8 cellular contexts compared by ENCODE assay signal in the genomic region with DNA sequence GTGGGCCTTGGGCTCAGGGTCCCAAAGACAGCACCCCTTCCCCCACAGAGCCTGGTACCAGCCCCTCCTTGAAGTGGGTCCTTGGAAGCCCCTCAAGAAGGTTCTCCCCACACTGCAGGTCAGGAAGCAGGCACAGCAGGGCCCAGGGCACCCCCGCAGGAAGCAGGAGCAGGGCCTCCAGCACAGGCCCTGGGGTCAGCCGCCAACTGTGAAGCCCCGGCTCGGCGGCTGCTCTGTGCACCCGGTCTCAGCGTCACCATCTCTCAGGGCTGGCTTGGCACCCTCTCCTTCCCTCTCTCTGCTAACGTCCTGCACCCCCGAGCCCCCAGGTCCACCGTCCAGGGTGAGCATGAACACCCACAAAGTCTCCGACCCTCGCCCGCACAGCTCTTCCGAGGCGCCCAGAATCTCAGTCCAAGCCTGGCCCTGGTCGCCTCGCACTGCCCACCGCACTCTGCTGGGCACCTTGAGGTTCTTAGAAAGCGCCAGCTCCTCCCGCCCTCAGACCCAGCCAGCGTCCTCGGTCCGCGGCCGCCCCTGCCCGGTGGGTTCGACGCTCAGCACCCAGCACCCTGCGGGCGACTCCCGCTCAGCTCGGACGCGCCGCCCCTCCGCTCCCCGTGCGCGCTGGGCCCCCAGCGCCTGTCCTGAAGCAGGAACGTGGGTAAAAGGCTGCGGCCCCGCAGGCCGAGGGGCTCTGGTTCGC. TPM values are rescaled to one million over a fixed set of nuclear protein-coding genes. Genes with fewer than 3 reads are reported as not detected.
DNase-seq lines count a peak whose midpoint lies in the region; FAIRE-seq and TF ChIP-seq lines count a peak whose summit lies in the region.

No MANE protein-coding gene starts in this region.

- H3K4me1 Mint-ChIP-seq in glutamatergic neuron (ENCODE audit: low read depth, unreplicated experiment) = peaks cover 1% of the 10 kb centered on the region

- H3F3A ChIP-seq in DOHH2 (ENCODE audit: control insufficient read depth, insufficient read depth) = no peaks in the 10 kb centered on the region

- peak overlapping the region; percentile 55 for H3K4me2 ChIP-seq in DOHH2 (ENCODE audit: low read length)

- no peaks in the 10 kb centered on the region for H3K79me2 ChIP-seq in DOHH2 (ENCODE audit: control insufficient read depth, low read length)

- no peak overlapping the region for H3K27ac ChIP-seq in DOHH2 (ENCODE audit: low read depth, low read length)
- no peak overlapping the region for H3K27ac ChIP-seq in WERI-Rb-1
- no peak overlapping the region for H3K27ac ChIP-seq in cardiac muscle cell

- peaks cover 23% of the 10 kb centered on the region for H3K27me3 ChIP-seq in DOHH2 (ENCODE audit: control insufficient read depth, low read length)
- peaks cover 33% of the 10 kb centered on the region for H3K27me3 ChIP-seq in WERI-Rb-1 (ENCODE audit: insufficient read depth, low read depth, severe bottlenecking)
- peaks cover 58% of the 10 kb centered on the region for H3K27me3 ChIP-seq in cardiac muscle cell

- H3K4me1 ChIP-seq in DOHH2 (ENCODE audit: control insufficient read depth, low read length) (peaks cover 20% of the 10 kb centered on the region), cardiac muscle cell (ENCODE audit: low read depth) (peaks cover 3% of the 10 kb centered on the region)

- no peaks in the 10 kb centered on the region for H3K36me3 Mint-ChIP-seq in glutamatergic neuron (ENCODE audit: unreplicated experiment)

- peaks cover 1% of the 10 kb centered on the region for H3K9me3 Mint-ChIP-seq in glutamatergic neuron (ENCODE audit: unreplicated experiment)

- H3K27me3 Mint-ChIP-seq in glutamatergic neuron (ENCODE audit: unreplicated experiment) = peaks cover 10% of the 10 kb centered on the region

- no peak overlapping the region for H3K4me3 Mint-ChIP-seq in glutamatergic neuron (ENCODE audit: unreplicated experiment)

- no peak for FAIRE-seq in RCC 7860 (lab: Jason Lieb, UNC)

- TF ChIP-seq CTCF in DOHH2 (IDR thresholded peaks at IDR 0.05; ENCODE audit: low read depth, low read length, poor library complexity, severe bottlenecking) (no peak), WERI-Rb-1 (IDR thresholded peaks at IDR 0.05; ENCODE audit: low read depth, low read length) (no peak), cardiac muscle cell (IDR thresholded peaks at IDR 0.05; ENCODE audit: low read depth, low read length) (no peak), glutamatergic neuron (IDR thresholded peaks at IDR 0.05; ENCODE audit: partially characterized antibody, unreplicated experiment) (no peak)

- H3K36me3 ChIP-seq in DOHH2 (ENCODE audit: control insufficient read depth, low read length) (no peaks in the 10 kb centered on the region), WERI-Rb-1 (no peaks in the 10 kb centered on the region), cardiac muscle cell (no peaks in the 10 kb centered on the region)

- H4K20me1 ChIP-seq in DOHH2 (ENCODE audit: control insufficient read depth, insufficient read depth, low read depth, low read length) = no peaks in the 10 kb centered on the region

- DNase-seq in WERI-Rb-1 (no peak), cardiac muscle cell (ENCODE audit: low read depth in 1 of 2, low spot score in 1 of 2) (no peak), retina (peak; percentile 33), RCC 7860 (ENCODE audit: low spot score) (no peak), glomerular visceral epithelial cell (ENCODE audit: extremely low spot score) (no peak), SW 1271 (lab: John Stamatoyannopoulos, UW) (no peak), glutamatergic neuron (no peak)

- no peak overlapping the region for H3K27ac Mint-ChIP-seq in glutamatergic neuron (ENCODE audit: unreplicated experiment)

- peak overlapping the region; percentile 46; the same call in 1 of the 2 replicates for H3K4me3 ChIP-seq in DOHH2 (ENCODE audit: low read length)
- H3K4me3 ChIP-seq in WERI-Rb-1 (ENCODE audit: low read depth, low read length) = peak overlapping the region; percentile 45
- H3K4me3 ChIP-seq in cardiac muscle cell = peak overlapping the region; percentile 35

- no peaks in the 10 kb centered on the region for H3K9me2 ChIP-seq in DOHH2 (replicated peaks; ENCODE audit: control insufficient read depth, low read length)

- no peaks in the 10 kb centered on the region for H3K9me3 ChIP-seq in DOHH2 (ENCODE audit: control insufficient read depth, insufficient read depth, low read length)
- H3K9me3 ChIP-seq in WERI-Rb-1 (ENCODE audit: severe bottlenecking) = peaks cover 2% of the 10 kb centered on the region
- H3K9me3 ChIP-seq in cardiac muscle cell (ENCODE audit: low read depth) = no peaks in the 10 kb centered on the region

RNA-seq across cellular contexts. Expression of gene SIGIRR, which starts 1.4 kb away (rescaled TPM):
- total RNA-seq in cardiac muscle cell (45.6 and 69.5 TPM in 2 replicates), glutamatergic neuron (ENCODE audit: unreplicated experiment) (26.5 TPM)
- polyA plus RNA-seq in cardiac muscle cell = 35.7 and 46.8 TPM in 2 replicates

RNA-seq across cellular contexts. Expression of gene PKP3, which starts 22.2 kb away (rescaled TPM):
- 0.09 and 0.70 TPM in 2 replicates for total RNA-seq in cardiac muscle cell
- polyA plus RNA-seq in cardiac muscle cell = 0.57 TPM in 1 of 2 replicates, not detected in the other
- not detected for total RNA-seq in glutamatergic neuron (ENCODE audit: unreplicated experiment)

RNA-seq across cellular contexts. Expression of gene ANO9, which starts 25.6 kb away (rescaled TPM):
- total RNA-seq in cardiac muscle cell = 0.51 TPM in 1 of 2 replicates, not detected in the other
- polyA plus RNA-seq in cardiac muscle cell = 0.23 and 1.2 TPM in 2 replicates
- 1.8 TPM for total RNA-seq in glutamatergic neuron (ENCODE audit: unreplicated experiment)

RNA-seq across cellular contexts. Expression of gene PTDSS2, which starts 33.9 kb away (rescaled TPM):
- total RNA-seq in cardiac muscle cell = 178 and 202 TPM in 2 replicates
- polyA plus RNA-seq in cardiac muscle cell = 69.6 and 83.1 TPM in 2 replicates
- total RNA-seq in glutamatergic neuron (ENCODE audit: unreplicated experiment) = 123 TPM

RNA-seq across cellular contexts. Expression of gene B4GALNT4, which starts 46.9 kb away (rescaled TPM):
- total RNA-seq in cardiac muscle cell = 77.4 and 94.4 TPM in 2 replicates
- 35.8 and 44.1 TPM in 2 replicates for polyA plus RNA-seq in cardiac muscle cell
- 418 TPM for total RNA-seq in glutamatergic neuron (ENCODE audit: unreplicated experiment)
